In the genomic region with DNA sequence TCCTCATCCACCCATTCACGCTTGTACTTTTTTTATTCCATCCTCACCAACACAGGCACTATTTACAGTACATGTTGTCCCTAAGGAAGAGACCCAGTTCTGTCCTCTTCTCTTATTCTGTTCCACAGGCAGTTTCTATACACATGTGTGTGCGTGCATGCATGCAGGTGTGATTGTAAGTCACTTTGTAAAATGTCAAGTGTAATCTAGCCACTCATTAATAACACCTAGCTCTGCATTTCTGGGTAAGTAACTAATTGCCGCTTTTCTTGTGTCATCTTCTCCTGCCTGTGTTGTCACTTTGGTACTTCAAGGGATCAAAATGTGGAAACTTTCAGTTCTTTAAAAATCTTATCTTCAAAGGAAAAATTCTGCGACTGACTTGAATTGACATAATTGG, we compare ENCODE assay signal across 23 cellular contexts.
DNase-seq lines count a peak whose midpoint lies in the region; ATAC-seq, FAIRE-seq and TF ChIP-seq lines count a peak whose summit lies in the region.
"Had no signal": no experiment of that assay in that cellular context is flagged by ENCODE, and none has a peak within 500 bp of the region (broad histone marks: within the 10 kb centered on the region; RNA-seq: fewer than 3 reads in every experiment).

No MANE protein-coding gene starts in this region.

- WGBS in GM12878 (ENCODE audit: insufficient coverage, insufficient replicate concordance, low lambda C conversion rate, missing lambda C conversion rate) = 36% methylated on average over 4 of the region's 4 CpGs
- WGBS in testis, 2 donors = 69 to 78% methylated on average over 4 of the region's 4 CpGs

- in situ Hi-C loops in GM12878 (cut with MboI) = no loop called here

- no peak overlapping the region for H2AFZ ChIP-seq in GM12878 (ENCODE audit: control insufficient read depth, low read depth, low read length)

- RAD21 ChIA-PET in GM12878 (lab: Charles Lee; ENCODE audit: unreplicated experiment) = interaction anchor here (0.8 to 1.7 kb wide), 4 partner anchors 76 to 179 kb away, joined by 3 to 5 read pairs (median 5); no protein-coding TSS in a partner anchor

- intact Hi-C loops in GM12878 (cut with micrococcal nuclease; ENCODE audit: unreplicated experiment) (no loop called here), testis (cut with DNase I; ENCODE audit: low total_unique reads) (no loop called here)

- H4K20me1 ChIP-seq in GM12878 (ENCODE audit: control insufficient read depth, insufficient read depth) = no peaks in the 10 kb centered on the region
- H4K20me1 ChIP-seq: BLaER1 had no signal

- H3K4me1 ChIP-seq in GM12878 (ENCODE audit: control insufficient read depth, insufficient read depth, low read length) (no peaks in the 10 kb centered on the region), testis (no peaks in the 10 kb centered on the region)
- H3K4me1 ChIP-seq: BE2C, BLaER1 had no signal

- H3K27ac Mint-ChIP-seq in type B pancreatic cell = peak overlapping the region; percentile 17
- H3K27ac Mint-ChIP-seq: CD14-positive monocyte; CD4-positive, alpha-beta memory T cell; CD4-positive, CD25-positive, alpha-beta regulatory T cell; CD8-positive, alpha-beta memory T cell had no signal

- no peak for FAIRE-seq in GM12878 (lab: Jason Lieb, UNC)
- FAIRE-seq: A204.1, GM12891, GM19239 had no signal

- H3K27ac ChIP-seq in VCaP (peak overlapping the region; percentile 95; the same call in 1 of the 2 replicates), GM12878 (ENCODE audit: control insufficient read depth, insufficient read depth) (no peak overlapping the region), testis (no peak overlapping the region)
- H3K27ac ChIP-seq: BLaER1 had no signal

- ATAC-seq in GM12878 = no peak

- H3K9me3 ChIP-seq in GM12878 (replicated peaks; ENCODE audit: control insufficient read depth, insufficient read depth, low read length) (no peaks in the 10 kb centered on the region), testis (no peaks in the 10 kb centered on the region)
- H3K9me3 ChIP-seq: BE2C, BLaER1 had no signal

- TF ChIP-seq POLR2A in GM12878 (IDR thresholded peaks at IDR 0.05; ENCODE audit: low read depth, low read length) = no peak
- no peak for TF ChIP-seq POLR2A in testis (IDR thresholded peaks at IDR 0.05)

- H3K4me3 Mint-ChIP-seq in type B pancreatic cell = no peak overlapping the region
- H3K4me3 Mint-ChIP-seq: CD14-positive monocyte; CD4-positive, alpha-beta memory T cell; CD4-positive, CD25-positive, alpha-beta regulatory T cell; CD8-positive, alpha-beta memory T cell had no signal

- SMC1A ChIA-PET in GM12878 (lab: Charles Lee; ENCODE audit: uncharacterized antibody, unreplicated experiment) = interaction anchor here (0.7 to 2.8 kb wide), 9 partner anchors 10 to 34 kb away, joined by 3 to 9 read pairs (median 4); no protein-coding TSS in a partner anchor

- POLR2A ChIA-PET in GM12878 (lab: Charles Lee) = interaction anchor here (1.5 kb wide), 1 partner anchor 32 kb away, joined by 4 read pairs; no protein-coding TSS in a partner anchor

- no peaks in the 10 kb centered on the region for H3K79me2 ChIP-seq in GM12878 (ENCODE audit: control insufficient read depth, insufficient read depth, low read length)

- no peak for TF ChIP-seq EP300 in GM12878 (IDR thresholded peaks at IDR 0.05; ENCODE audit: borderline replicate concordance in 1 of 2, control insufficient read depth in 1 of 2, low read depth in 2 of 2, low read length in 2 of 2)

- no peak overlapping the region for H3K9ac ChIP-seq in GM12878 (ENCODE audit: control insufficient read depth, insufficient read depth, low read length)
- H3K9ac ChIP-seq: BLaER1 had no signal

- TF ChIP-seq RAD21 in GM12878 (IDR thresholded peaks at IDR 0.05; ENCODE audit: insufficient read depth, low read depth, low read length) = no peak

- H3K4me2 ChIP-seq in GM12878 (ENCODE audit: control insufficient read depth, insufficient read depth) = no peak overlapping the region
- H3K4me2 ChIP-seq: BLaER1 had no signal

- peaks cover 9% of the 10 kb centered on the region for H3K27me3 Mint-ChIP-seq in type B pancreatic cell
- H3K27me3 Mint-ChIP-seq: CD4-positive, alpha-beta memory T cell; CD4-positive, CD25-positive, alpha-beta regulatory T cell; CD8-positive, alpha-beta memory T cell had no signal

- H3K4me1 Mint-ChIP-seq in type B pancreatic cell (ENCODE audit: unreplicated experiment) = no peaks in the 10 kb centered on the region
- H3K4me1 Mint-ChIP-seq: CD14-positive monocyte; CD4-positive, alpha-beta memory T cell; CD4-positive, CD25-positive, alpha-beta regulatory T cell; CD8-positive, alpha-beta memory T cell had no signal

- H3K27me3 ChIP-seq in GM12878 (replicated peaks in 1 of 2; ENCODE audit: control insufficient read depth in 2 of 2, insufficient read depth in 2 of 2, low read length in 1 of 2) = no peaks in the 10 kb centered on the region
- H3K27me3 ChIP-seq in testis = no peaks in the 10 kb centered on the region
- H3K27me3 ChIP-seq: BE2C, BLaER1 had no signal

- TF ChIP-seq CTCF in VCaP (conservative IDR thresholded peaks at IDR 0.05) = no peak
- no peak for TF ChIP-seq CTCF in GM12878 (IDR thresholded peaks at IDR 0.05 in 2 of 3, conservative IDR thresholded peaks at IDR 0.05 in 1 of 3; ENCODE audit: control insufficient read depth in 2 of 3, extremely low read depth in 1 of 3, insufficient read depth in 1 of 3, low read depth in 3 of 3, low read length in 3 of 3)
- no peak for TF ChIP-seq CTCF in type B pancreatic cell (conservative IDR thresholded peaks at IDR 0.05)
- TF ChIP-seq CTCF in testis (IDR thresholded peaks at IDR 0.05) = no peak

- H3K4me3 ChIP-seq in GM12878 (no peak overlapping the region), testis (no peak overlapping the region)
- H3K4me3 ChIP-seq: BLaER1 had no signal

- H3K9me3 Mint-ChIP-seq in type B pancreatic cell = no peaks in the 10 kb centered on the region

- H3K36me3 Mint-ChIP-seq in type B pancreatic cell = no peaks in the 10 kb centered on the region
- H3K36me3 Mint-ChIP-seq: CD14-positive monocyte; CD4-positive, alpha-beta memory T cell; CD4-positive, CD25-positive, alpha-beta regulatory T cell; CD8-positive, alpha-beta memory T cell had no signal

- CTCF ChIA-PET in GM12878 (lab: Yijun Ruan, JAX) = interaction anchor here (0.6 to 1.8 kb wide), 6 partner anchors 11 to 190 kb away, joined by 3 to 4 read pairs (median 3); no protein-coding TSS in a partner anchor

- DNase-seq in GM12878 (ENCODE audit: low read depth, low spot score) (no peak), type B pancreatic cell (ENCODE audit: extremely low spot score, unreplicated experiment) (no peak), kidney glomerular epithelial cell (lab: John Stamatoyannopoulos, UW) (no peak), testis (no peak)
- DNase-seq: 8988T; ACHN; BE2C; C1 segment of cervical spinal cord; CD4-positive, alpha-beta memory T cell; CD4-positive, CD25-positive, alpha-beta regulatory T cell; CD8-positive, alpha-beta memory T cell; DMS 273 treated with DMSO at 0.1 percent for 48 hours; DMS53; DMS79; DND-41; EL; GDM1 had no signal

- H3K36me3 ChIP-seq in GM12878 (ENCODE audit: control insufficient read depth in 2 of 2, insufficient read depth in 2 of 2, low read length in 1 of 2) (no peaks in the 10 kb centered on the region), testis (ENCODE audit: low read depth, missing control alignments) (no peaks in the 10 kb centered on the region)
- H3K36me3 ChIP-seq: BE2C, BLaER1 had no signal

- no TSS peak for BruUV-seq in GM12878 (replicated peaks; lab: Mats Ljungman, UMichigan)

TF ChIP-seq in GM12878, 131 proteins besides CTCF, POLR2A, EP300 and RAD21 (continues in another document):
- TF ChIP-seq TBL1XR1 (IDR thresholded peaks at IDR 0.05; ENCODE audit: low read depth, low read length) (no peak), NFIC (IDR thresholded peaks at IDR 0.05; ENCODE audit: low read depth, low read length) (no peak), NR2C1 (IDR thresholded peaks at IDR 0.05) (no peak), NRF1 (conservative IDR thresholded peaks at IDR 0.05; ENCODE audit: low read depth, low read length) (no peak), BHLHE40 (IDR thresholded peaks at IDR 0.05; ENCODE audit: borderline replicate concordance in 1 of 2, low read depth in 2 of 2, low read length in 1 of 2) (peak in 1 of 2 experiments; percentile 26; a peak in 1 of 4 replicates), SP1 (IDR thresholded peaks at IDR 0.05; ENCODE audit: low read depth, low read length) (no peak), CBX3 (IDR thresholded peaks at IDR 0.05; ENCODE audit: borderline replicate concordance, low read depth) (no peak), KDM1A (IDR thresholded peaks at IDR 0.05; ENCODE audit: borderline replicate concordance) (no peak), MTA2 (IDR thresholded peaks at IDR 0.05; ENCODE audit: low read depth) (peak; percentile 80), ESRRA (IDR thresholded peaks at IDR 0.05; ENCODE audit: low read length) (no peak), MYB (IDR thresholded peaks at IDR 0.05; ENCODE audit: borderline replicate concordance, low read depth, low read length) (no peak), ZNF207 (IDR thresholded peaks at IDR 0.05; ENCODE audit: borderline replicate concordance) (no peak)
- TF ChIP-seq, protein P1, sequence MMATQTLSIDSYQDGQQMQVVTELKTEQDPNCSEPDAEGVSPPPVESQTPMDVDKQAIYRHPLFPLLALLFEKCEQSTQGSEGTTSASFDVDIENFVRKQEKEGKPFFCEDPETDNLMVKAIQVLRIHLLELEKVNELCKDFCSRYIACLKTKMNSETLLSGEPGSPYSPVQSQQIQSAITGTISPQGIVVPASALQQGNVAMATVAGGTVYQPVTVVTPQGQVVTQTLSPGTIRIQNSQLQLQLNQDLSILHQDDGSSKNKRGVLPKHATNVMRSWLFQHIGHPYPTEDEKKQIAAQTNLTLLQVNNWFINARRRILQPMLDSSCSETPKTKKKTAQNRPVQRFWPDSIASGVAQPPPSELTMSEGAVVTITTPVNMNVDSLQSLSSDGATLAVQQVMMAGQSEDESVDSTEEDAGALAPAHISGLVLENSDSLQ (IDR thresholded peaks at IDR 0.05) = no peak
- TF ChIP-seq, protein P2, sequence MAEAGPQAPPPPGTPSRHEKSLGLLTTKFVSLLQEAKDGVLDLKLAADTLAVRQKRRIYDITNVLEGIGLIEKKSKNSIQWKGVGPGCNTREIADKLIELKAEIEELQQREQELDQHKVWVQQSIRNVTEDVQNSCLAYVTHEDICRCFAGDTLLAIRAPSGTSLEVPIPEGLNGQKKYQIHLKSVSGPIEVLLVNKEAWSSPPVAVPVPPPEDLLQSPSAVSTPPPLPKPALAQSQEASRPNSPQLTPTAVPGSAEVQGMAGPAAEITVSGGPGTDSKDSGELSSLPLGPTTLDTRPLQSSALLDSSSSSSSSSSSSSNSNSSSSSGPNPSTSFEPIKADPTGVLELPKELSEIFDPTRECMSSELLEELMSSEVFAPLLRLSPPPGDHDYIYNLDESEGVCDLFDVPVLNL (IDR thresholded peaks at IDR 0.05; ENCODE audit: low read depth, low read length) = no peak
